In genomic region chr9:125241000-125241862, GRCh38 we compare ENCODE assay signal across 8 cellular contexts. TPM values are rescaled to one million over a fixed set of nuclear protein-coding genes. Genes with fewer than 3 reads are reported as not detected.
DNase-seq lines count a peak whose midpoint lies in the region; ATAC-seq and TF ChIP-seq lines count a peak whose summit lies in the region.

Gene HSPA5 (minus strand): TSS chr9:125241343. CDS start chr9:125241126, 217 bp downstream.

- peaks cover 59% of the 10 kb centered on the region for H3K79me2 ChIP-seq in PC-9 (ENCODE audit: low read depth)

- H3K9me3 ChIP-seq in PC-9 (ENCODE audit: insufficient read depth, low read depth), result no peaks in the 10 kb centered on the region

- CTCF ChIA-PET in PC-9 (lab: Charles Lee), result interaction anchor here (0.6 to 1.3 kb wide), 3 partner anchors 85 to 470 kb away, joined by 4 read pairs; partner anchors contain the start of gene NR6A1

- ATAC-seq in GM21619 (IDR thresholded peaks at IDR 0.05; ENCODE audit: unreplicated experiment), result peak; percentile 89

- H3K4me3 ChIP-seq in Jurkat, Clone E6-1 (ENCODE audit: low read length), result peak within 1 kb of the TSS; percentile 98
- peak within 1 kb of the TSS; percentile 92 for H3K4me3 ChIP-seq in PC-9
- peak within 1 kb of the TSS; percentile 96 for H3K4me3 ChIP-seq in epithelial cell of proximal tubule (ENCODE audit: low read depth, low read length)

- BruUV-seq in PC-9 (replicated peaks; lab: Mats Ljungman, UMichigan), result TSS peak; percentile 73

- intact Hi-C loops in PC-9 (cut with micrococcal nuclease; ENCODE audit: unreplicated experiment), result loop anchor here (1.0 kb wide), 4 partner anchors 20 to 98 kb away; partner anchors contain the start of genes GAPVD1, RABEPK and SCAI

- H2AFZ ChIP-seq in PC-9, result no peak within 1 kb of the TSS

- POLR2A ChIA-PET in PC-9 (lab: Charles Lee; ENCODE audit: unreplicated experiment), result interaction anchor here (0.6 to 1.3 kb wide), 22 partner anchors 16 to 1117 kb away, joined by 3 to 17 read pairs (median 5); partner anchors contain the start of genes GAPVD1, PPP6C and RABEPK

- H3K4me1 ChIP-seq in PC-9 (replicated peaks; ENCODE audit: insufficient read depth), result peaks cover 52% of the 10 kb centered on the region

- H3F3A ChIP-seq in PC-9 (ENCODE audit: insufficient read depth, low read depth), result peaks cover 61% of the 10 kb centered on the region

- peak; percentile 100 for DNase-seq in DMS53 (lab: John Stamatoyannopoulos, UW)
- peak; percentile 99 for DNase-seq in Jurkat, Clone E6-1 (ENCODE audit: low read depth, low spot score)
- peak; percentile 97 to 99 for DNase-seq in PC-9
- DNase-seq in activated T-cell treated with anti-CD3 and anti-CD28 coated beads, Interleukin-2, amount 50 U/mL, for 1 hour, result peak; percentile 99
- DNase-seq in epithelial cell of proximal tubule (ENCODE audit: low read depth), result peak; percentile 95
- DNase-seq in mucosa of gallbladder (ENCODE audit: low spot score), result peak; percentile 100
- DNase-seq in stimulated activated CD8-positive, alpha-beta memory T cell treated with anti-CD3 and anti-CD28 coated beads, Interleukin-4, amount 100 ng/mL, for 4 hours (ENCODE audit: low read depth in 2 of 2, low spot score in 1 of 2), result peak; percentile 100

- H3K9me2 ChIP-seq in PC-9 (ENCODE audit: insufficient read depth), result no peaks in the 10 kb centered on the region

- peak within 1 kb of the TSS; percentile 95 for H3K4me2 ChIP-seq in PC-9

- H3K36me3 ChIP-seq in PC-9 (ENCODE audit: low read depth), result peaks cover 43% of the 10 kb centered on the region

- TF ChIP-seq CTCF in PC-9 (conservative IDR thresholded peaks at IDR 0.05) (no peak), epithelial cell of proximal tubule (conservative IDR thresholded peaks at IDR 0.05; ENCODE audit: low read depth, low read length) (peak; percentile 6)

- peak within 1 kb of the TSS; percentile 95 for H3K27ac ChIP-seq in PC-9

- H3K27me3 ChIP-seq in PC-9 (ENCODE audit: insufficient read depth, low read depth), result no peaks in the 10 kb centered on the region

- peaks cover 47% of the 10 kb centered on the region for H4K20me1 ChIP-seq in PC-9 (ENCODE audit: insufficient read depth)

RNA-seq across cellular contexts. Expression of gene HSPA5, which starts in this region (rescaled TPM):
- polyA plus RNA-seq in Jurkat, Clone E6-1 (2012; ENCODE audit: insufficient read depth, insufficient read length), result 94.4 TPM
- 185 and 235 TPM in 2 replicates for total RNA-seq in PC-9 (2021)
- 210 and 241 TPM in 2 replicates for total RNA-seq in epithelial cell of proximal tubule
- 363 TPM for total RNA-seq in mucosa of gallbladder

Comparison
In these comparisons a context has a peak if more than half of its experiments do, and no peak if none do; other contexts are left out.
1. Peak in every context shown above with its lines: DNase-seq, ATAC-seq, H3K4me3 ChIP-seq and H3K27ac ChIP-seq.